In the genomic region with DNA sequence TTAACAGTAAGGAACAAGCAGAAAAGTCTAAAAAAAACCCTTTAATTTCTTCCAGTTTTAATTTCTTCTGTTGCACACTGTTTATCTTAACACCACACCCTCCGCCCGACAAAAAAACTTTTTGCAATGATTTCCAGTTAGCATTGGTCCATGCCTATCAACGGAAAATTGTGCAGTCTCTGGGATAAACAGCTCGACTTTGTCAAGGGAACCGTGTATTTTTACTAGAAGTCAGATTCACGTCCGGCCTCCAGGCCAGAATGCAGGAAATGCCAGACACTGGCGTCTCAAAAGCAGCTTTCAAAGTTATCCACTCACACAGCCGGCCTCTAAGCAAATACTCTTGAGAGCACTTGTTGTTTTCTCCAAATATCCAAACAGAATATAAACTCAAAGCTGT, we compare ENCODE assay signal across 11 cellular contexts. TPM values are rescaled to one million over a fixed set of nuclear protein-coding genes. Genes with fewer than 3 reads are reported as not detected.
DNase-seq lines count a peak whose midpoint lies in the region; ATAC-seq and TF ChIP-seq lines count a peak whose summit lies in the region.
"Had no signal": no experiment of that assay in that cellular context is flagged by ENCODE, and none has a peak within 500 bp of the region (broad histone marks: within the 10 kb centered on the region; RNA-seq: fewer than 3 reads in every experiment).

No MANE protein-coding gene starts in this region.

- H3K4me2 ChIP-seq in OCI-LY7 (ENCODE audit: low read length): no peak overlapping the region

- H3K4me3 Mint-ChIP-seq in activated CD4-positive, alpha-beta T cell treated with anti-CD3 and anti-CD28 coated beads, Interleukin-2, amount 10 ng/mL, durations not matched to agents 7 days and 5 days: no peak overlapping the region
- H3K4me3 Mint-ChIP-seq: IgD-negative memory B cell had no signal

- H3K4me3 ChIP-seq in thyroid gland (replicated peaks in 1 of 3): no peak overlapping the region
- H3K4me3 ChIP-seq in OCI-LY7 (ENCODE audit: low read depth, low read length, poor library complexity, severe bottlenecking): no peak overlapping the region
- H3K4me3 ChIP-seq: SJSA1 had no signal

- no peaks in the 10 kb centered on the region for H3K9me2 ChIP-seq in OCI-LY7 (ENCODE audit: insufficient read depth, low read length)

- H3K27ac Mint-ChIP-seq in activated CD4-positive, alpha-beta T cell treated with anti-CD3 and anti-CD28 coated beads, Interleukin-2, amount 10 ng/mL, durations not matched to agents 7 days and 5 days: peak overlapping the region; percentile 80

- H3K27me3 ChIP-seq in thyroid gland: no peaks in the 10 kb centered on the region
- H3K27me3 ChIP-seq: SJSA1 had no signal

- POLR2A ChIA-PET in activated CD4-positive, alpha-beta T cell treated with anti-CD3 and anti-CD28 coated beads, Interleukin-2, amount 10 ng/mL, durations not matched to agents 7 days and 5 days (lab: Charles Lee): no interaction called here
- POLR2A ChIA-PET in OCI-LY7 (lab: Charles Lee): no interaction called here

- TF ChIP-seq CTCF in thyroid gland (IDR thresholded peaks at IDR 0.05) (no peak), OCI-LY7 (conservative IDR thresholded peaks at IDR 0.05; ENCODE audit: low read length) (no peak)

- H3K79me2 ChIP-seq in OCI-LY7 (ENCODE audit: insufficient read depth, low read depth, low read length): no peaks in the 10 kb centered on the region

- intact Hi-C loops in thyroid gland (cut with DNase I): no loop called here
- intact Hi-C loops in OCI-LY7 (cut with micrococcal nuclease; ENCODE audit: unreplicated experiment): no loop called here

- peaks cover 15 to 19% of the 10 kb centered on the region in 2 donors for H3K36me3 ChIP-seq in thyroid gland
- peaks cover 60% of the 10 kb centered on the region for H3K36me3 ChIP-seq in OCI-LY7 (ENCODE audit: insufficient read depth, low read length)

- peaks cover 62% of the 10 kb centered on the region for H3K4me1 Mint-ChIP-seq in activated CD4-positive, alpha-beta T cell treated with anti-CD3 and anti-CD28 coated beads, Interleukin-2, amount 10 ng/mL, durations not matched to agents 7 days and 5 days

- no peak for DNase-seq in activated CD4-positive, alpha-beta T cell treated with anti-CD3 and anti-CD28 coated beads, Interleukin-2, amount 10 ng/mL, durations not matched to agents 7 days and 5 days
- no peak for DNase-seq in activated CD4-positive, alpha-beta T cell treated with anti-CD3 and anti-CD28 coated beads, Interleukin-2, amount 50 U/mL, for 48 hours
- DNase-seq in caudate nucleus (lab: John Stamatoyannopoulos, UW) (no peak), left kidney (ENCODE audit: low read depth, low spot score) (peak; percentile 45), thyroid gland (peak; percentile 56 to 73), OCI-LY7 (ENCODE audit: low spot score) (no peak), NCI-H1417 treated with DMSO at 0.1 percent for 48 hours (lab: John Stamatoyannopoulos, UW) (no peak)
- DNase-seq: AML-193 had no signal

- no TSS peak for BruUV-seq in OCI-LY7 (replicated peaks; lab: Mats Ljungman, UMichigan)

- H3K9me3 ChIP-seq in thyroid gland (no peaks in the 10 kb centered on the region), OCI-LY7 (ENCODE audit: low read length) (peaks cover 10% of the 10 kb centered on the region)
- H3K9me3 ChIP-seq: SJSA1 had no signal

- 9 to 10% methylated on average over 9 of the region's 9 CpGs for WGBS in thyroid gland, 2 donors

- peaks cover 12% of the 10 kb centered on the region for H3K9me3 Mint-ChIP-seq in activated CD4-positive, alpha-beta T cell treated with anti-CD3 and anti-CD28 coated beads, Interleukin-2, amount 10 ng/mL, durations not matched to agents 7 days and 5 days
- H3K9me3 Mint-ChIP-seq: IgD-negative memory B cell had no signal

- H3K4me1 ChIP-seq in thyroid gland (peaks cover 14 to 27% of the 10 kb centered on the region in 2 donors), OCI-LY7 (ENCODE audit: insufficient read depth, low read length, poor library complexity, severe bottlenecking) (peaks cover 24% of the 10 kb centered on the region)
- H3K4me1 ChIP-seq: SJSA1 had no signal

- peaks cover 68% of the 10 kb centered on the region for H3K36me3 Mint-ChIP-seq in activated CD4-positive, alpha-beta T cell treated with anti-CD3 and anti-CD28 coated beads, Interleukin-2, amount 10 ng/mL, durations not matched to agents 7 days and 5 days (ENCODE audit: low read depth)

- ATAC-seq in HG03095 (IDR thresholded peaks at IDR 0.05; ENCODE audit: unreplicated experiment): no peak

- no peaks in the 10 kb centered on the region for H4K20me1 ChIP-seq in OCI-LY7 (ENCODE audit: insufficient read depth, low read length)

- CTCF ChIA-PET in activated CD4-positive, alpha-beta T cell treated with anti-CD3 and anti-CD28 coated beads, Interleukin-2, amount 10 ng/mL, durations not matched to agents 7 days and 5 days (lab: Charles Lee): interaction anchor here (0.7 to 1.4 kb wide), 2 partner anchors 18 to 22 kb away, joined by 3 read pairs; no protein-coding TSS in a partner anchor
- CTCF ChIA-PET in OCI-LY7 (lab: Charles Lee; ENCODE audit: unreplicated experiment): no interaction called here

- TF ChIP-seq POLR2A in thyroid gland (IDR thresholded peaks at IDR 0.05): peak in 1 of 2 donors; percentile 25

- no peaks in the 10 kb centered on the region for H3K27me3 Mint-ChIP-seq in activated CD4-positive, alpha-beta T cell treated with anti-CD3 and anti-CD28 coated beads, Interleukin-2, amount 10 ng/mL, durations not matched to agents 7 days and 5 days
- H3K27me3 Mint-ChIP-seq: IgD-negative memory B cell had no signal

- H3K27ac ChIP-seq in caudate nucleus (ENCODE audit: low read depth, low read length) (peak overlapping the region; percentile 79), thyroid gland (peak overlapping the region; percentile 11 to 85 (median 81)), OCI-LY7 (ENCODE audit: low read depth, low read length, poor library complexity, severe bottlenecking) (no peak overlapping the region)
- H3K27ac ChIP-seq: SJSA1 had no signal

- no peak overlapping the region for H2AFZ ChIP-seq in OCI-LY7 (ENCODE audit: low read length)

RNA-seq across cellular contexts. Expression of a gene that starts 0.4 kb away (rescaled TPM):
- under 1 TPM; 0.04 to 0.12 TPM for total RNA-seq in activated CD4-positive, alpha-beta T cell treated with anti-CD3 and anti-CD28 coated beads, Interleukin-2, amount 10 ng/mL, durations not matched to agents 7 days and 5 days
- under 1 TPM in 3 of 4 donors, not detected in 1; 0.13 to 0.38 (median 0.22) TPM for total RNA-seq in thyroid gland
- 0.03 TPM in 2 replicates for total RNA-seq in OCI-LY7 (2014; rRNA removed; shearing (Covaris generic))
- total RNA-seq in OCI-LY7 (2022): 0.06 TPM in 2 replicates
- total RNA-seq: SJSA1 had no signal

RNA-seq across cellular contexts. Expression of a gene that starts 36.6 kb away (rescaled TPM):
- 100 to 1,000 TPM; 781 to 902 TPM for total RNA-seq in activated CD4-positive, alpha-beta T cell treated with anti-CD3 and anti-CD28 coated beads, Interleukin-2, amount 10 ng/mL, durations not matched to agents 7 days and 5 days
- total RNA-seq in thyroid gland (100 to 1,000 TPM; 227 to 352 (median 298) TPM), OCI-LY7 (2022) (417 and 420 TPM in 2 replicates)
- total RNA-seq in OCI-LY7 (2014; rRNA removed; shearing (Covaris generic)): 235 and 359 TPM in 2 replicates

RNA-seq across cellular contexts. Expression of a gene that starts 50.9 kb away (rescaled TPM):
- under 1 TPM in 1 of 2 experiments, not detected in 1; 0.65 TPM for total RNA-seq in activated CD4-positive, alpha-beta T cell treated with anti-CD3 and anti-CD28 coated beads, Interleukin-2, amount 10 ng/mL, durations not matched to agents 7 days and 5 days
- total RNA-seq in thyroid gland (not detected), OCI-LY7 (2022) (not detected in 2 replicates)
- total RNA-seq in OCI-LY7 (2014; rRNA removed; shearing (Covaris generic)): not detected in 2 replicates
- total RNA-seq: SJSA1 had no signal

Comparison
In these comparisons a context has a peak if more than half of its experiments do, and no peak if none do; other contexts are left out.
1. DNase-seq: peak in left kidney (single experiment) and thyroid gland (2 of 2); none in activated CD4-positive, alpha-beta T cell treated with anti-CD3 and anti-CD28 coated beads, Interleukin-2, amount 10 ng/mL, durations not matched to agents 7 days and 5 days (single experiment), activated CD4-positive, alpha-beta T cell treated with anti-CD3 and anti-CD28 coated beads, Interleukin-2, amount 50 U/mL, for 48 hours (0 of 2), caudate nucleus (0 of 61), OCI-LY7 (single experiment) and NCI-H1417 treated with DMSO at 0.1 percent for 48 hours (single experiment).